1 cellular context compared by ENCODE assay signal in the genomic region with DNA sequence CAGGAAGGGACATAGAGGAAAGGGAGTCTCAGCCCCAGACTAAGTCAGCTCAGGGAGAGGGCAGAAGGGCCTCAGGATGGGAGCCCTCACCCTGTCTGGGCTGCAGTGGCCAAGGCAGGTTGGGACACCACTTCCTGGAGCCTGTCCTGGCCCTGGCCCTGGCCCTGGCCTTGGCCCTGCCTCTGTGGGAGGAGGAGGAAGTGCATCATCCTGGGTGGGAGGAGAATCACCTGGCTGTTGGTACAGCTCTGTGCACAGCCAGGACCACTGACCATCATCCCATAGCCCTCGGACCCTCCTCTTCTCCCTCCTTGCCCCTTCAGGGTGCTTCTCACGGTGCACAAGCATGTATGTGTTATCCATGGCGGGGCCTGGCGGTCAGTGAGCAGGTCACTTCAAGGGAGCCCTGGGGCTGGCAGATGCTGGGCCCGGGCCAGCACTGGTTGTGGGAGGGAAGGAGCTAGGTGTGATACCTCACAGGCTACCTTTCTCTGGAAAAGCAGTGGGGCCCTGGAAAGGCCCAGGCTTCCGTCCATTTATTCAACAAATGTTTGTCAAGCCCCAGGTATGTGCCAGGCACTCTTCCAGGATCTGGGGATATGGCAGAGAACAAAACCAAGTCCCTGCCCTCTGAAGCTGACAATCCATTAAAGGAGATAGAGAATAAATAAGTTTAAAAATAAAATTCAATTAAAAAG.
TF ChIP-seq lines count a peak whose summit lies in the region.

No MANE protein-coding gene starts in this region.

TF ChIP-seq in GM12878, 131 proteins besides CTCF, POLR2A, EP300 and RAD21:
- no peak for TF ChIP-seq PAX8 (IDR thresholded peaks at IDR 0.05)
